ENCODE assay signal across 8 cellular contexts in genomic region chr1:213015099-213016050, GRCh38. TPM values are rescaled to one million over a fixed set of nuclear protein-coding genes. Genes with fewer than 3 reads are reported as not detected.
DNase-seq lines count a peak whose midpoint lies in the region; ATAC-seq and TF ChIP-seq lines count a peak whose summit lies in the region.

Gene ANGEL2 (minus strand): TSS chr1:213015867. CDS start chr1:213015671, 196 bp downstream.

- H3K9me3 ChIP-seq in heart right ventricle, result no peaks in the 10 kb centered on the region
- no peaks in the 10 kb centered on the region for H3K9me3 ChIP-seq in upper lobe of left lung

- TF ChIP-seq CTCF in GM13976 (IDR thresholded peaks at IDR 0.05; ENCODE audit: borderline replicate concordance, control extremely low read depth, extremely low read depth, insufficient read depth, missing control alignments) (no peak), heart right ventricle (IDR thresholded peaks at IDR 0.05) (no peak), upper lobe of left lung (IDR thresholded peaks at IDR 0.05) (no peak)

- H3K4me1 ChIP-seq in heart right ventricle, result peaks cover 0 to 22% (median 17%) of the 10 kb centered on the region in 9 donors
- peaks cover 10 to 20% (median 16%) of the 10 kb centered on the region in 4 donors for H3K4me1 ChIP-seq in upper lobe of left lung

- 0 to 1% methylated on average over 62 to 66 of the region's 66 CpGs for WGBS in heart right ventricle, 2 donors
- 0% methylated on average over 56 of the region's 66 CpGs for WGBS in upper lobe of left lung, 2 donors

- peak within 1 kb of the TSS; percentile 84 to 96 (median 94) for H3K27ac ChIP-seq in heart right ventricle
- peak within 1 kb of the TSS; percentile 85 to 94 (median 90) for H3K27ac ChIP-seq in upper lobe of left lung

- H3K36me3 ChIP-seq in heart right ventricle (peaks cover 0 to 30% (median 0%) of the 10 kb centered on the region in 9 donors), upper lobe of left lung (peaks cover 0 to 22% (median 0%) of the 10 kb centered on the region in 4 donors)

- TF ChIP-seq POLR2A in upper lobe of left lung (IDR thresholded peaks at IDR 0.05), result peak in 3 of 4 donors; percentile 17 to 75 (median 74)

- ATAC-seq in HG02870 (IDR thresholded peaks at IDR 0.05; ENCODE audit: unreplicated experiment) (peak; percentile 88), heart right ventricle (peak; percentile 97 to 99 (median 99)), upper lobe of left lung (ENCODE audit: low FRiP score in 2 of 2) (peak; percentile 99)

- TF ChIP-seq EP300 in upper lobe of left lung (IDR thresholded peaks at IDR 0.05), result no peak

- H3K4me3 ChIP-seq in heart right ventricle (peak within 1 kb of the TSS; percentile 72 to 96 (median 88)), upper lobe of left lung (peak within 1 kb of the TSS; percentile 60 to 89 (median 78))

- H3K27me3 ChIP-seq in heart right ventricle (no peaks in the 10 kb centered on the region), upper lobe of left lung (no peaks in the 10 kb centered on the region)

- intact Hi-C loops in T-helper 1 cell treated with Interleukin-12 subunit alpha and Interleukin-12 subunit beta and Interleukin-4 antibody, amounts not matched to agents 30 ng/mL and 1 ng/mL, for 36 hours (cut with micrococcal nuclease), result loop anchor here (1.0 to 10.0 kb wide), 18 partner anchors 20 to 1755 kb away; partner anchors contain the start of genes ATF3, CENPF, DTL and FLVCR1
- intact Hi-C loops in heart right ventricle (cut with DNase I) (loop anchor here in 1 of 10 donors (2.0 kb wide), 1 partner anchor 35 kb away; the partner anchor contains the start of gene RPS6KC1), posterior cingulate gyrus (cut with DNase I) (loop anchor here (1.0 kb wide), 1 partner anchor 36 kb away; the partner anchor contains the start of gene RPS6KC1)

- DNase-seq in GM13976 (ENCODE audit: low spot score), result peak; percentile 94
- peak; percentile 85 for DNase-seq in NCI-H146 treated with DMSO at 0.1 percent for 48 hours (lab: John Stamatoyannopoulos, UW; ENCODE audit: unreplicated experiment)
- DNase-seq in amniotic epithelial cell (ENCODE audit: low read depth), result peak; percentile 97
- DNase-seq in heart right ventricle, result peak; percentile 96 to 97
- DNase-seq in posterior cingulate gyrus, result peak; percentile 95 to 100 (median 98)
- peak; percentile 94 to 98 for DNase-seq in upper lobe of left lung

- in situ Hi-C loops in GM13976 (cut with MboI; ENCODE audit: low sequenced_read_pairs, unreplicated experiment), result no loop called here

RNA-seq across cellular contexts. Expression of gene ANGEL2, which starts in this region (rescaled TPM):
- 51.5 and 52.6 TPM in 2 replicates for total RNA-seq in T-helper 1 cell treated with Interleukin-12 subunit alpha and Interleukin-12 subunit beta and Interleukin-4 antibody, amounts not matched to agents 30 ng/mL and 1 ng/mL, for 36 hours
- 10 to 100 TPM; 13.8 to 22.0 (median 18.6) TPM for total RNA-seq in heart right ventricle
- polyA plus RNA-seq in heart right ventricle, result 10 to 100 TPM in 1 of 2 donors, 1 to 10 TPM in 1; 6.1 to 20.0 TPM
- 10 to 100 TPM; 29.4 to 68.7 (median 35.6) TPM for total RNA-seq in upper lobe of left lung

Comparison
In these comparisons a context has a peak if more than half of its experiments do, and no peak if none do; other contexts are left out.
1. Peak in every context shown above with its lines: DNase-seq, ATAC-seq, H3K4me3 ChIP-seq and H3K27ac ChIP-seq.